In genomic region chr12:22229652-22230279, GRCh38 we compare ENCODE assay signal across 1 cellular context.
TF ChIP-seq lines count a peak whose summit lies in the region.

No MANE protein-coding gene starts in this region.

TF ChIP-seq in HepG2, 621 proteins besides CTCF, POLR2A, EP300 and RAD21 (continued from another document):
- TF ChIP-seq, protein P1, sequence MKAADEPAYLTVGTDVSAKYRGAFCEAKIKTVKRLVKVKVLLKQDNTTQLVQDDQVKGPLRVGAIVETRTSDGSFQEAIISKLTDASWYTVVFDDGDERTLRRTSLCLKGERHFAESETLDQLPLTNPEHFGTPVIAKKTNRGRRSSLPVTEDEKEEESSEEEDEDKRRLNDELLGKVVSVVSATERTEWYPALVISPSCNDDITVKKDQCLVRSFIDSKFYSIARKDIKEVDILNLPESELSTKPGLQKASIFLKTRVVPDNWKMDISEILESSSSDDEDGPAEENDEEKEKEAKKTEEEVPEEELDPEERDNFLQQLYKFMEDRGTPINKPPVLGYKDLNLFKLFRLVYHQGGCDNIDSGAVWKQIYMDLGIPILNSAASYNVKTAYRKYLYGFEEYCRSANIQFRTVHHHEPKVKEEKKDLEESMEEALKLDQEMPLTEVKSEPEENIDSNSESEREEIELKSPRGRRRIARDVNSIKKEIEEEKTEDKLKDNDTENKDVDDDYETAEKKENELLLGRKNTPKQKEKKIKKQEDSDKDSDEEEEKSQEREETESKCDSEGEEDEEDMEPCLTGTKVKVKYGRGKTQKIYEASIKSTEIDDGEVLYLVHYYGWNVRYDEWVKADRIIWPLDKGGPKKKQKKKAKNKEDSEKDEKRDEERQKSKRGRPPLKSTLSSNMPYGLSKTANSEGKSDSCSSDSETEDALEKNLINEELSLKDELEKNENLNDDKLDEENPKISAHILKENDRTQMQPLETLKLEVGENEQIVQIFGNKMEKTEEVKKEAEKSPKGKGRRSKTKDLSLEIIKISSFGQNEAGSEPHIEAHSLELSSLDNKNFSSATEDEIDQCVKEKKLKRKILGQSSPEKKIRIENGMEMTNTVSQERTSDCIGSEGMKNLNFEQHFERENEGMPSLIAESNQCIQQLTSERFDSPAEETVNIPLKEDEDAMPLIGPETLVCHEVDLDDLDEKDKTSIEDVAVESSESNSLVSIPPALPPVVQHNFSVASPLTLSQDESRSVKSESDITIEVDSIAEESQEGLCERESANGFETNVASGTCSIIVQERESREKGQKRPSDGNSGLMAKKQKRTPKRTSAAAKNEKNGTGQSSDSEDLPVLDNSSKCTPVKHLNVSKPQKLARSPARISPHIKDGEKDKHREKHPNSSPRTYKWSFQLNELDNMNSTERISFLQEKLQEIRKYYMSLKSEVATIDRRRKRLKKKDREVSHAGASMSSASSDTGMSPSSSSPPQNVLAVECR (CRISPR knock-in tag; IDR thresholded peaks at IDR 0.05; ENCODE audit: borderline replicate concordance), result no peak
- TF ChIP-seq ZNF883 (CRISPR knock-in tag; IDR thresholded peaks at IDR 0.05; ENCODE audit: not compliant biosample characterization), result no peak
- TF ChIP-seq ZNF749 (CRISPR knock-in tag; IDR thresholded peaks at IDR 0.05; ENCODE audit: borderline replicate concordance), result no peak
- TF ChIP-seq JDP2 (CRISPR knock-in tag; IDR thresholded peaks at IDR 0.05; ENCODE audit: borderline replicate concordance), result no peak
TF ChIP-seq in HepG2: peak in this region for 0.
